Comparison of ENCODE assay signal across 18 cellular contexts in the genomic region with DNA sequence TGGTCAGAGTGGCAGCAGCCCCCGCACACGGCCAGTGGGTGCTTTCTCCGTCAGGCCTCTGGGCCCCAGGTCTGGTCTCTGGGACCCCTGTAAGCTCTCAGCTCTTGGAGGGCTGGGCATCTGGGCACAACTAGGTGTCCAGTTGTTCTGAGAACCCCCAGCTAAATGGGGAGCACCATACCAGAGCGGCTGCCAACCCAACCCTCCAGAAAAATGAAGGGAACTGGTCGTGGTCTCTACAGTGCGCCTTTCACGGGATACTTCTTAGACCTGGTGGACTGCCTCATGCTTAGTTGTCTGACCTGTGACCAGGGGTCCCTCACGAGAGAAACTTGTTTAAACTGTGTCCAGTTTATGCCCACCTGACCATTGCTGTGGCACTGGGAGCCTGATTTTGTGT.
DNase-seq lines count a peak whose midpoint lies in the region; ATAC-seq and TF ChIP-seq lines count a peak whose summit lies in the region.
"Had no signal": no experiment of that assay in that cellular context is flagged by ENCODE, and none has a peak within 500 bp of the region (broad histone marks: within the 10 kb centered on the region; RNA-seq: fewer than 3 reads in every experiment).

No MANE protein-coding gene starts in this region.

- H3K4me3 Mint-ChIP-seq in glutamatergic neuron (ENCODE audit: unreplicated experiment): peak overlapping the region; percentile 11
- H3K4me3 Mint-ChIP-seq: CD8-positive, alpha-beta T cell; GM23338 had no signal

- no peak overlapping the region for H3K14ac ChIP-seq in IMR-90 (replicated peaks; ENCODE audit: low read depth, low read length)

- dilution Hi-C loops in IMR-90 (cut with HindIII; ENCODE audit: low sequenced_read_pairs, unreplicated experiment): no loop called here

- H4K20me1 ChIP-seq in IMR-90 (ENCODE audit: insufficient read depth, low read length): 0 out of 2 replicates have a peak, but pooled peaks cover under 1% of the 10 kb centered on the region

- peak overlapping the region; percentile 23 for H2AK9ac ChIP-seq in IMR-90 (replicated peaks; ENCODE audit: low read depth, low read length, poor library complexity)

- no peak overlapping the region for H3K56ac ChIP-seq in IMR-90 (ENCODE audit: extremely low read depth, insufficient read depth, low read length)

- POLR2A ChIA-PET in IMR-90 (lab: Charles Lee; ENCODE audit: unreplicated experiment): no interaction called here

- in situ Hi-C loops in IMR-90 (cut with MboI; ENCODE audit: low sequenced_read_pairs) (loop anchor here (25.0 kb wide), 1 partner anchor 323 kb away; no protein-coding TSS in a partner anchor), brain microvascular endothelial cell (cut with HindIII; ENCODE audit: low pct_ligation_motif_present, low sequenced_read_pairs) (no loop called here)

- no peak overlapping the region for H2AK5ac ChIP-seq in IMR-90 (ENCODE audit: low read depth, low read length)

- no peak for TF ChIP-seq EP300 in sigmoid colon (IDR thresholded peaks at IDR 0.05)

- H3K27ac ChIP-seq in IMR-90 (ENCODE audit: insufficient read depth, low read length): no peak overlapping the region
- peak overlapping the region; percentile 1 for H3K27ac ChIP-seq in brain microvascular endothelial cell
- H3K27ac ChIP-seq in sigmoid colon: peak overlapping the region; percentile 81 to 91 (median 86)

- TF ChIP-seq CTCF in IMR-90 (conservative IDR thresholded peaks at IDR 0.05; ENCODE audit: low read depth, low read length): no peak
- no peak for TF ChIP-seq CTCF in brain microvascular endothelial cell (IDR thresholded peaks at IDR 0.05; ENCODE audit: low read depth, low read length, missing control alignments)
- TF ChIP-seq CTCF in glutamatergic neuron (IDR thresholded peaks at IDR 0.05; ENCODE audit: partially characterized antibody, unreplicated experiment): no peak
- no peak for TF ChIP-seq CTCF in sigmoid colon (IDR thresholded peaks at IDR 0.05)

- peaks cover 27% of the 10 kb centered on the region for H3K9me3 Mint-ChIP-seq in glutamatergic neuron (ENCODE audit: unreplicated experiment)
- H3K9me3 Mint-ChIP-seq: CD8-positive, alpha-beta T cell; GM23338 had no signal

- DNase-seq in IMR-90 (no peak), brain microvascular endothelial cell (no peak), glutamatergic neuron (no peak), sigmoid colon (no peak)
- DNase-seq: AML-193; CD8-positive, alpha-beta T cell; HCEC 1CT; NCI-H1417 treated with DMSO at 0.1 percent for 48 hours; NCI-H187; NCI-H2107; NCI-H446 treated with DMSO at 0.1 percent for 48 hours; NCI-H526 treated with DMSO at 0.1 percent for 48 hours; SIG-M5 had no signal

- peaks cover 0 to 7% of the 10 kb centered on the region in 2 experiments; a peak in 1 of 4 replicates for H3K79me1 ChIP-seq in IMR-90 (ENCODE audit: low read depth in 1 of 2, low read length in 2 of 2)

- no peak overlapping the region for H3K4ac ChIP-seq in IMR-90 (ENCODE audit: low read depth, low read length)

- CTCF ChIA-PET in IMR-90 (lab: Yijun Ruan, JAX): no interaction called here

- no peak overlapping the region for H4K91ac ChIP-seq in IMR-90 (ENCODE audit: insufficient read depth, low read depth, low read length)

- intact Hi-C loops in IMR-90 (cut with micrococcal nuclease): no loop called here
- intact Hi-C loops in sigmoid colon (cut with DNase I): loop anchor here (10.0 kb wide), 2 partner anchors 240 to 330 kb away; no protein-coding TSS in a partner anchor

- no peak overlapping the region for H3K23ac ChIP-seq in IMR-90 (ENCODE audit: low read depth, low read length)

- no peaks in the 10 kb centered on the region for H3K9me3 ChIP-seq in IMR-90 (ENCODE audit: control insufficient read depth, insufficient read depth, low read length)
- H3K9me3 ChIP-seq in sigmoid colon: no peaks in the 10 kb centered on the region

- no peak overlapping the region for H4K8ac ChIP-seq in IMR-90 (ENCODE audit: low read depth in 2 of 2, low read length in 2 of 2)

- H3K4me1 ChIP-seq in IMR-90 (ENCODE audit: control insufficient read depth, insufficient read depth, low read length) (peaks cover 5% of the 10 kb centered on the region; the same call in 1 of the 2 replicates), sigmoid colon (peaks cover 0 to 57% (median 47%) of the 10 kb centered on the region in 4 donors)

- no TSS peak for BruUV-seq in IMR-90 (replicated peaks; lab: Mats Ljungman, UMichigan)

- H4K5ac ChIP-seq in IMR-90 (ENCODE audit: low read depth, low read length): no peak overlapping the region

- no peak overlapping the region for H3K4me3 ChIP-seq in IMR-90 (ENCODE audit: insufficient read depth, low read depth, low read length)
- H3K4me3 ChIP-seq in brain microvascular endothelial cell (ENCODE audit: low read depth, low read length): no peak overlapping the region
- H3K4me3 ChIP-seq in sigmoid colon: no peak overlapping the region
- H3K4me3 ChIP-seq: GM23338 had no signal

- ATAC-seq in IMR-90 (ENCODE audit: low read depth) (no peak), HG03432 (IDR thresholded peaks at IDR 0.05; ENCODE audit: unreplicated experiment) (no peak), GM18502 (IDR thresholded peaks at IDR 0.05; ENCODE audit: poor library complexity, unreplicated experiment) (no peak), GM21360 (IDR thresholded peaks at IDR 0.05; ENCODE audit: unreplicated experiment) (no peak)
- ATAC-seq: CD8-positive, alpha-beta T cell; GM23338; SK-N-SH treated with all-trans-retinoic acid at 6 μM for 48 hours had no signal

- peaks cover 4% of the 10 kb centered on the region for H3K36me3 Mint-ChIP-seq in glutamatergic neuron (ENCODE audit: unreplicated experiment)

- peaks cover 16% of the 10 kb centered on the region for H3K27me3 Mint-ChIP-seq in glutamatergic neuron (ENCODE audit: unreplicated experiment)

- no peak overlapping the region for H2BK15ac ChIP-seq in IMR-90 (ENCODE audit: low read depth, low read length)

- H3K36me3 ChIP-seq in IMR-90 (ENCODE audit: control insufficient read depth, insufficient read depth, low read length) (peaks cover 43% of the 10 kb centered on the region), brain microvascular endothelial cell (replicated peaks) (peaks cover 63% of the 10 kb centered on the region), sigmoid colon (peaks cover 0 to 46% (median 7%) of the 10 kb centered on the region in 4 donors)

- H3K9me1 ChIP-seq in IMR-90 (ENCODE audit: insufficient read depth, low read length): 0 out of 2 replicates have a peak, but pooled peaks cover 11% of the 10 kb centered on the region

- no peak overlapping the region for H2BK20ac ChIP-seq in IMR-90 (ENCODE audit: low read depth, low read length)

- no peak overlapping the region for H2BK120ac ChIP-seq in IMR-90 (ENCODE audit: low read depth, low read length)

- H3K4me1 Mint-ChIP-seq in glutamatergic neuron (ENCODE audit: low read depth, unreplicated experiment): peaks cover 45% of the 10 kb centered on the region

- H3K27me3 ChIP-seq in IMR-90 (ENCODE audit: control insufficient read depth, insufficient read depth, low read length) (no peaks in the 10 kb centered on the region), brain microvascular endothelial cell (replicated peaks) (no peaks in the 10 kb centered on the region), sigmoid colon (no peaks in the 10 kb centered on the region)

- peak overlapping the region; percentile 79 for H3K27ac Mint-ChIP-seq in glutamatergic neuron (ENCODE audit: unreplicated experiment)
- H3K27ac Mint-ChIP-seq: CD8-positive, alpha-beta T cell had no signal

- H3K9ac ChIP-seq in IMR-90 (ENCODE audit: low read depth, low read length): no peak overlapping the region

- no peak overlapping the region for H2AFZ ChIP-seq in IMR-90 (replicated peaks; ENCODE audit: low read length, poor library complexity)
- H2AFZ ChIP-seq: GM23338 had no signal

- WGBS in IMR-90 (ENCODE audit: extremely low coverage in 2 of 2, insufficient read length in 1 of 2), 2 experiments: 92% methylated on average over 8 of the region's 8 CpGs; no CpG with 5 or more reads in 1 of the 2 experiments
- WGBS in sigmoid colon, 2 donors: 95% methylated on average over 8 of the region's 8 CpGs

- no peak overlapping the region for H3K4me2 ChIP-seq in IMR-90 (ENCODE audit: low read depth, low read length)
- H3K4me2 ChIP-seq: GM23338 had no signal

- no peak for TF ChIP-seq RAD21 in IMR-90 (IDR thresholded peaks at IDR 0.05; ENCODE audit: low read length)

- TF ChIP-seq POLR2A in IMR-90 (IDR thresholded peaks at IDR 0.05; ENCODE audit: low read depth, low read length): no peak
- TF ChIP-seq POLR2A in sigmoid colon (IDR thresholded peaks at IDR 0.05): no peak

- H2BK5ac ChIP-seq in IMR-90 (ENCODE audit: low read depth, low read length, poor library complexity, severe bottlenecking): no peak overlapping the region

- H3K18ac ChIP-seq in IMR-90 (ENCODE audit: low read depth, low read length): no peak overlapping the region

TF ChIP-seq in IMR-90, 13 proteins besides CTCF, POLR2A, EP300 and RAD21:
- TF ChIP-seq MXI1 (IDR thresholded peaks at IDR 0.05; ENCODE audit: borderline replicate concordance, low read depth, low read length) (no peak), CHD1 (IDR thresholded peaks at IDR 0.05; ENCODE audit: low read depth, low read length) (no peak)
